ENCODE assay signal across 15 cellular contexts in genomic region chr16:22043882-22044281, GRCh38. TPM values are rescaled to one million over a fixed set of nuclear protein-coding genes. Genes with fewer than 3 reads are reported as not detected.
"Had no signal": no experiment of that assay in that cellular context is flagged by ENCODE, and none has a peak within 500 bp of the region (broad histone marks: within the 10 kb centered on the region; RNA-seq: fewer than 3 reads in every experiment).

No MANE protein-coding gene starts in this region.

RNA-seq across cellular contexts. Expression of gene PDZD9, which starts 43.0 kb away (rescaled TPM):
- total RNA-seq: stomach, subcutaneous adipose tissue, suprapubic skin, temporal lobe, thoracic aorta, thyroid gland, tibial nerve, transverse colon, upper lobe of left lung, upper lobe of right lung, ureter, urinary bladder, uterus, vagina had no signal
- polyA plus RNA-seq: stomach, thymus had no signal

RNA-seq across cellular contexts. Expression of gene VWA3A, which starts 48.5 kb away (rescaled TPM):
- total RNA-seq: subcutaneous adipose tissue, vagina had no signal
